7 cellular contexts compared by ENCODE assay signal in genomic region chr19:2476451-2477140, GRCh38. TPM values are rescaled to one million over a fixed set of nuclear protein-coding genes. Genes with fewer than 3 reads are reported as not detected.
DNase-seq lines count a peak whose midpoint lies in the region; ATAC-seq and TF ChIP-seq lines count a peak whose summit lies in the region.

No MANE protein-coding gene starts in this region.

- CTCF ChIA-PET in mammary epithelial cell (lab: Charles Lee; ENCODE audit: low non-redundant PET) = interaction anchor here (0.6 to 1.1 kb wide), 3 partner anchors 135 to 160 kb away, joined by 4 to 16 read pairs (median 8); no protein-coding TSS in a partner anchor

- H3K4me3 ChIP-seq in WERI-Rb-1 (ENCODE audit: low read depth, low read length) (peak overlapping the region; percentile 83), mammary epithelial cell (replicated peaks in 1 of 3; ENCODE audit: insufficient read depth in 1 of 3, low read depth in 2 of 3, low read length in 3 of 3) (peak overlapping the region; percentile 84 to 98 (median 94))

- TSS peak; percentile 89 for BruUV-seq in mammary epithelial cell (replicated peaks; lab: Mats Ljungman, UMichigan)

- dilution Hi-C loops in mammary epithelial cell (cut with HindIII; ENCODE audit: low sequenced_read_pairs) = no loop called here

- ATAC-seq in GM18867 (IDR thresholded peaks at IDR 0.05; ENCODE audit: unreplicated experiment) (peak; percentile 20), HG03457 (IDR thresholded peaks at IDR 0.05; ENCODE audit: unreplicated experiment) (peak; percentile 2), left colon (peak; percentile 11)

- no peak for TF ChIP-seq CTCF in WERI-Rb-1 (IDR thresholded peaks at IDR 0.05; ENCODE audit: low read depth, low read length)
- no peak for TF ChIP-seq CTCF in mammary epithelial cell (conservative IDR thresholded peaks at IDR 0.05 in 1 of 2, IDR thresholded peaks at IDR 0.05 in 1 of 2; ENCODE audit: extremely low read depth in 1 of 2, insufficient read depth in 1 of 2, low read depth in 1 of 2, low read length in 2 of 2)

- DNase-seq in WERI-Rb-1 (peak; percentile 53), mammary epithelial cell (peak; percentile 49), left colon (peak; percentile 68 to 77), SK-N-DZ (ENCODE audit: low spot score) (no peak)
- DNase-seq in stimulated activated CD4-positive, alpha-beta T cell treated with anti-CD3 and anti-CD28 coated beads, Interleukin-4, amount 100 ng/mL, for 24 hours = peak; percentile 76

- H3K9me3 ChIP-seq in WERI-Rb-1 (ENCODE audit: severe bottlenecking) (no peaks in the 10 kb centered on the region), mammary epithelial cell (replicated peaks; ENCODE audit: insufficient read depth, low read length) (no peaks in the 10 kb centered on the region)

- in situ Hi-C loops in mammary epithelial cell (cut with MboI; ENCODE audit: low sequenced_read_pairs in 2 of 2) = loop anchor here (10.0 kb wide), 2 partner anchors 68 to 138 kb away; no protein-coding TSS in a partner anchor

- intact Hi-C loops in mammary epithelial cell (cut with micrococcal nuclease) = loop anchor here (1.0 to 5.0 kb wide), 4 partner anchors 15 to 239 kb away; partner anchors contain the start of genes PLEKHJ1 and SF3A2
- intact Hi-C loops in left colon (cut with DNase I, micrococcal nuclease) = loop anchor here (5.0 to 10.0 kb wide), 2 partner anchors 66 to 108 kb away; no protein-coding TSS in a partner anchor

- peak overlapping the region; percentile 99 for H3K4me2 ChIP-seq in mammary epithelial cell (ENCODE audit: insufficient read depth, low read depth, low read length)

- peaks cover 23% of the 10 kb centered on the region for H3K4me1 ChIP-seq in mammary epithelial cell (ENCODE audit: insufficient read depth, low read length)

- WGBS in mammary epithelial cell (ENCODE audit: low coverage, missing lambda C conversion rate) = 0% methylated on average over 4 of the region's 42 CpGs

- H3K27me3 ChIP-seq in WERI-Rb-1 (ENCODE audit: insufficient read depth, low read depth, severe bottlenecking) = peaks cover 5% of the 10 kb centered on the region
- H3K27me3 ChIP-seq in mammary epithelial cell (ENCODE audit: insufficient read depth, low read length) = no peaks in the 10 kb centered on the region

- no peak overlapping the region for H2AFZ ChIP-seq in mammary epithelial cell (ENCODE audit: low read depth, low read length)

- no peaks in the 10 kb centered on the region for H3K36me3 ChIP-seq in WERI-Rb-1
- H3K36me3 ChIP-seq in mammary epithelial cell (ENCODE audit: insufficient read depth, low read length) = no peaks in the 10 kb centered on the region

- H3K9ac ChIP-seq in mammary epithelial cell (ENCODE audit: insufficient read depth, low read length) = peak overlapping the region; percentile 86

- peaks cover 10% of the 10 kb centered on the region for H4K20me1 ChIP-seq in mammary epithelial cell (ENCODE audit: insufficient read depth, low read length)

- peak overlapping the region; percentile 50; the same call in 1 of the 2 replicates for H3K27ac ChIP-seq in WERI-Rb-1
- peak overlapping the region; percentile 77 for H3K27ac ChIP-seq in mammary epithelial cell (ENCODE audit: insufficient read depth, low read depth, low read length)

- H3K79me2 ChIP-seq in mammary epithelial cell (ENCODE audit: insufficient read depth, low read length) = peaks cover 38% of the 10 kb centered on the region

RNA-seq across cellular contexts. Expression of gene GADD45B, which starts 0.7 kb away (rescaled TPM):
- total RNA-seq in mammary epithelial cell (10 to 100 TPM; 18.0 to 83.9 TPM), left colon (10 to 100 TPM; 44.4 to 53.8 TPM)
- polyA plus RNA-seq in mammary epithelial cell = 28.3 TPM
- 38.9 TPM for polyA minus RNA-seq in mammary epithelial cell
- polyA plus RNA-seq in SK-N-DZ (2014; cell fraction: cytosol; rRNA removed) = 0.32 TPM in 1 of 2 replicates, not detected in the other
- polyA plus RNA-seq in SK-N-DZ (2014; cell fraction: nucleus; rRNA removed) = not detected in 2 replicates

RNA-seq across cellular contexts. Expression of gene LMNB2, which starts 19.8 kb away (rescaled TPM):
- total RNA-seq in mammary epithelial cell = 100 to 1,000 TPM in 1 of 2 donors, 10 to 100 TPM in 1; 42.0 to 108 TPM
- 78.9 TPM for polyA plus RNA-seq in mammary epithelial cell
- polyA minus RNA-seq in mammary epithelial cell = 98.4 TPM
- total RNA-seq in left colon = 10 to 100 TPM; 23.6 to 43.9 TPM
- 86.8 and 135 TPM in 2 replicates for polyA plus RNA-seq in SK-N-DZ (2014; cell fraction: cytosol; rRNA removed)
- polyA plus RNA-seq in SK-N-DZ (2014; cell fraction: nucleus; rRNA removed) = 69.3 and 77.1 TPM in 2 replicates

RNA-seq across cellular contexts. Expression of gene TIMM13, which starts 49.2 kb away (rescaled TPM):
- total RNA-seq in mammary epithelial cell (100 to 1,000 TPM in 1 of 2 donors, 10 to 100 TPM in 1; 20.8 to 133 TPM), left colon (100 to 1,000 TPM in 1 of 2 donors, 10 to 100 TPM in 1; 90.2 to 129 TPM)
- 62.2 TPM for polyA plus RNA-seq in mammary epithelial cell
- polyA minus RNA-seq in mammary epithelial cell = 3.3 TPM
- 74.0 and 74.4 TPM in 2 replicates for polyA plus RNA-seq in SK-N-DZ (2014; cell fraction: cytosol; rRNA removed)
- 50.3 and 54.7 TPM in 2 replicates for polyA plus RNA-seq in SK-N-DZ (2014; cell fraction: nucleus; rRNA removed)
